In genomic region chr1:15975358-15975804, GRCh38 we compare ENCODE assay signal across 1 cellular context.
TF ChIP-seq lines count a peak whose summit lies in the region.

No MANE protein-coding gene starts in this region.

TF ChIP-seq in GM12878, 131 proteins besides CTCF, POLR2A, EP300 and RAD21 (continued from another document and continues in another):
- TF ChIP-seq E4F1 (IDR thresholded peaks at IDR 0.05; ENCODE audit: borderline replicate concordance, partially characterized antibody), result no peak
- no peak for TF ChIP-seq JUND (IDR thresholded peaks at IDR 0.05; ENCODE audit: low read depth, low read length)
- TF ChIP-seq ZBED1 (IDR thresholded peaks at IDR 0.05; ENCODE audit: borderline replicate concordance), result 0 out of 2 replicates have a peak, but pooled peaks have one; percentile 11
- no peak for TF ChIP-seq ELK1 (IDR thresholded peaks at IDR 0.05; ENCODE audit: low read depth, low read length)
- TF ChIP-seq RUNX3 (IDR thresholded peaks at IDR 0.05; ENCODE audit: low read length), result peak; percentile 15
- no peak for TF ChIP-seq E2F8 (IDR thresholded peaks at IDR 0.05; ENCODE audit: low read depth, partially characterized antibody)
- peak; percentile 27 for TF ChIP-seq PBX3 (IDR thresholded peaks at IDR 0.05; ENCODE audit: insufficient replicate concordance, low read depth, low read length)
- TF ChIP-seq MYC (IDR thresholded peaks at IDR 0.05; ENCODE audit: insufficient read depth, insufficient read length, insufficient replicate concordance, low read length, severe bottlenecking), result peak; percentile 30
- TF ChIP-seq NR2C2 (IDR thresholded peaks at IDR 0.05; ENCODE audit: borderline replicate concordance, control insufficient read depth, insufficient read length, low read depth), result no peak
- no peak for TF ChIP-seq KAT2A (conservative IDR thresholded peaks at IDR 0.05; ENCODE audit: control insufficient read depth, low read depth, low read length)
- no peak for TF ChIP-seq SIX5 (IDR thresholded peaks at IDR 0.05; ENCODE audit: low read depth, low read length, severe bottlenecking)
- TF ChIP-seq ETV6 (conservative IDR thresholded peaks at IDR 0.05 in 1 of 2, IDR thresholded peaks at IDR 0.05 in 1 of 2; ENCODE audit: borderline replicate concordance in 1 of 2, low read depth in 1 of 2), result 0 out of 4 replicates have a peak, but pooled peaks of 1 of the 2 experiments have one; percentile 29
- TF ChIP-seq BACH1 (IDR thresholded peaks at IDR 0.05; ENCODE audit: borderline replicate concordance), result no peak
- no peak for TF ChIP-seq ESRRA (IDR thresholded peaks at IDR 0.05; ENCODE audit: low read length)
- no peak for TF ChIP-seq FOS (IDR thresholded peaks at IDR 0.05; ENCODE audit: borderline replicate concordance, extremely low read depth, insufficient read length)
- no peak for TF ChIP-seq ZNF384 (IDR thresholded peaks at IDR 0.05; ENCODE audit: borderline replicate concordance, low read depth, low read length)
- peak; percentile 93 for TF ChIP-seq ZNF24 (IDR thresholded peaks at IDR 0.05)
- TF ChIP-seq KLF5 (IDR thresholded peaks at IDR 0.05; ENCODE audit: partially characterized antibody), result no peak
- no peak for TF ChIP-seq CREM (IDR thresholded peaks at IDR 0.05; ENCODE audit: low read depth)
- no peak for TF ChIP-seq IRF4 (IDR thresholded peaks at IDR 0.05; ENCODE audit: low read depth, low read length)
- TF ChIP-seq BMI1 (IDR thresholded peaks at IDR 0.05; ENCODE audit: borderline replicate concordance), result no peak
- TF ChIP-seq BHLHE40 (IDR thresholded peaks at IDR 0.05; ENCODE audit: borderline replicate concordance in 1 of 2, low read depth in 2 of 2, low read length in 1 of 2), result peak in 1 of 2 experiments; percentile 73; a peak in 2 of 4 replicates
- no peak for TF ChIP-seq CHD1 (IDR thresholded peaks at IDR 0.05; ENCODE audit: low read depth, low read length)
- no peak for TF ChIP-seq USF1 (IDR thresholded peaks at IDR 0.05; ENCODE audit: borderline replicate concordance, extremely low read length, insufficient read depth, low read depth, low read length)
- no peak for TF ChIP-seq IRF5 (IDR thresholded peaks at IDR 0.05; ENCODE audit: borderline replicate concordance)
- peak; percentile 45; the same call in 1 of the 2 replicates for TF ChIP-seq DPF2 (IDR thresholded peaks at IDR 0.05)
- 0 out of 2 replicates have a peak, but pooled peaks have one; percentile 11 for TF ChIP-seq ZNF207 (IDR thresholded peaks at IDR 0.05; ENCODE audit: borderline replicate concordance)
- no peak for TF ChIP-seq SUZ12 (IDR thresholded peaks at IDR 0.05; ENCODE audit: unreplicated experiment)
- 0 out of 2 replicates have a peak, but pooled peaks have one; percentile 26 for TF ChIP-seq MEF2A (IDR thresholded peaks at IDR 0.05; ENCODE audit: insufficient read depth, low read depth, low read length)
- TF ChIP-seq FOXM1 (IDR thresholded peaks at IDR 0.05; ENCODE audit: low read depth, low read length), result no peak
- no peak for TF ChIP-seq BCL11A (IDR thresholded peaks at IDR 0.05; ENCODE audit: low read depth, low read length)
- no peak for TF ChIP-seq TCF7 (IDR thresholded peaks at IDR 0.05; ENCODE audit: borderline replicate concordance)
- no peak for TF ChIP-seq ZBTB11 (CRISPR knock-in tag; IDR thresholded peaks at IDR 0.05)
- peak; percentile 21 for TF ChIP-seq BCL3 (IDR thresholded peaks at IDR 0.05; ENCODE audit: borderline replicate concordance, insufficient read depth, low read depth, low read length, poor library complexity, severe bottlenecking)
- no peak for TF ChIP-seq USF2 (IDR thresholded peaks at IDR 0.05; ENCODE audit: borderline replicate concordance, low read depth, low read length)
- no peak for TF ChIP-seq JUNB (IDR thresholded peaks at IDR 0.05)
- TF ChIP-seq CEBPZ (IDR thresholded peaks at IDR 0.05; ENCODE audit: low read depth, low read length), result no peak
